ENCODE assay signal across 19 cellular contexts in genomic region chr1:97538113-97538512, GRCh38.
"Had no signal": no experiment of that assay in that cellular context is flagged by ENCODE, and none has a peak within 500 bp of the region (broad histone marks: within the 10 kb centered on the region; RNA-seq: fewer than 3 reads in every experiment).

No MANE protein-coding gene starts in this region.

- H3K36me3 Mint-ChIP-seq: memory B cell, mesothelial cell of epicardium had no signal

- H3K27me3 Mint-ChIP-seq: memory B cell, progenitor cell of endocrine pancreas had no signal

- H3K4me3 Mint-ChIP-seq: endodermal cell, immature natural killer cell, memory B cell, mesothelial cell of epicardium, nephron had no signal

- H3K9me3 Mint-ChIP-seq: endodermal cell, immature natural killer cell, memory B cell, mesothelial cell of epicardium, nephron had no signal

- ATAC-seq: foreskin keratinocyte, lower lobe of right lung, pancreas, right cardiac atrium, upper lobe of right lung had no signal

- DNase-seq: effector CD4-positive, alpha-beta T cell; endodermal cell; erythroblast; foreskin keratinocyte; immature natural killer cell; left ventricle myocardium inferior; lower lobe of right lung; occipital lobe; pancreas; right cardiac atrium; small intestine; stimulated activated CD4-positive, alpha-beta T cell treated with anti-CD3 and anti-CD28 coated beads, Interleukin-12 subunit alpha, Interleukin-12 subunit beta, amount 100 ng/mL, for 4 hours; stimulated activated naive CD4-positive, alpha-beta T cell treated with Interleukin-2 at 50 U/mL for 16 hours; testis; upper lobe of right lung had no signal

- H3K4me1 Mint-ChIP-seq: endodermal cell, immature natural killer cell, memory B cell, mesothelial cell of epicardium, nephron had no signal

- H3K27ac Mint-ChIP-seq: endodermal cell, immature natural killer cell, memory B cell, mesothelial cell of epicardium, nephron, progenitor cell of endocrine pancreas had no signal
